In the genomic region with DNA sequence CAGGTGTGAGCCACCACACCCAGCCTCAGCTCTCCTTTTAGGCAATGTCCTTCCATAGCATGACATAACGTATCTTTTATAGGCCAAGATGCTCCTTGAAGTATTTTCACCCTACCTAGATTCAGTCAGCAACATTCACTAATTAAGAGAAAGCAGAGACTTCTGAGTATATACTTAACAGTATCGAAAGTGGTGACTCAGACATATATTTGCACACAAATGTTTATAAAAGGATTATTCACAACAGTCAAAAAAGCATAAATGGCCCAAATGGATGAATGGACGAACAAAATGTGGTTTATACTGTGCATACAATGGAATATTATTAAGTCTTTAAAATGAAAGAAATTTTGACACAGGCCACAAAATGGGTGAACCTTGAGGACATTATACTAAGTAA, we compare ENCODE assay signal across 22 cellular contexts.
A peak's percentile ranks its signal among the peaks of the same experiment; 100 is the strongest.
DNase-seq lines count a peak whose midpoint lies in the region; ATAC-seq and TF ChIP-seq lines count a peak whose summit lies in the region.
"Had no signal": no experiment of that assay in that cellular context is flagged by ENCODE, and none has a peak within 500 bp of the region (broad histone marks: within the 10 kb centered on the region; RNA-seq: fewer than 3 reads in every experiment).

No MANE protein-coding gene starts in this region.

- BruUV-seq in MCF 10A (replicated peaks; lab: Mats Ljungman, UMichigan) (no TSS peak), PC-3 (replicated peaks; lab: Mats Ljungman, UMichigan) (no TSS peak), Calu3 (replicated peaks; lab: Mats Ljungman, UMichigan) (no TSS peak)

- H3K27ac ChIP-seq in breast epithelium (no peak overlapping the region), PC-3 (ENCODE audit: low read length) (peak overlapping the region; percentile 70), upper lobe of left lung (no peak overlapping the region)
- H3K27ac ChIP-seq: KMS-11 had no signal

- no peaks in the 10 kb centered on the region for H3K36me3 Mint-ChIP-seq in MCF 10A (ENCODE audit: insufficient read depth, unreplicated experiment)
- H3K36me3 Mint-ChIP-seq in Calu3 (ENCODE audit: insufficient read depth, unreplicated experiment) = no peaks in the 10 kb centered on the region
- H3K36me3 Mint-ChIP-seq: CD14-positive monocyte, IgD-negative memory B cell had no signal

- peak overlapping the region; percentile 56 for H3K4me2 ChIP-seq in PC-3 (ENCODE audit: low read length)
- H3K4me2 ChIP-seq: KMS-11 had no signal

- no peaks in the 10 kb centered on the region for H3K9me2 ChIP-seq in PC-3 (replicated peaks; ENCODE audit: low read length)

- TF ChIP-seq EP300 in upper lobe of left lung (IDR thresholded peaks at IDR 0.05) = no peak

- no peaks in the 10 kb centered on the region for H3K27me3 Mint-ChIP-seq in MCF 10A (ENCODE audit: insufficient read depth, unreplicated experiment)
- no peaks in the 10 kb centered on the region for H3K27me3 Mint-ChIP-seq in Calu3 (ENCODE audit: unreplicated experiment)
- H3K27me3 Mint-ChIP-seq: IgD-negative memory B cell had no signal

- H4K20me1 ChIP-seq in PC-3 (ENCODE audit: low read length) = no peaks in the 10 kb centered on the region

- WGBS in upper lobe of left lung, 2 donors = 75 to 81% methylated on average over 3 of the region's 3 CpGs

- H3K36me3 ChIP-seq in breast epithelium (no peaks in the 10 kb centered on the region), PC-3 (ENCODE audit: low read depth, low read length) (no peaks in the 10 kb centered on the region), upper lobe of left lung (no peaks in the 10 kb centered on the region)
- H3K36me3 ChIP-seq: BE2C had no signal

- intact Hi-C loops in MCF 10A (cut with micrococcal nuclease) (no loop called here), breast epithelium (cut with DNase I; ENCODE audit: low total_unique reads) (no loop called here), PC-3 (cut with micrococcal nuclease) (loop anchor here (1.0 kb wide), 1 partner anchor 109 kb away; a partner anchor contains a TSS), Calu3 (cut with micrococcal nuclease; ENCODE audit: unreplicated experiment) (no loop called here)

- H3K4me1 ChIP-seq in breast epithelium = no peaks in the 10 kb centered on the region
- H3K4me1 ChIP-seq in PC-3 (ENCODE audit: insufficient read depth, low read length) = peaks cover 18% of the 10 kb centered on the region
- no peaks in the 10 kb centered on the region for H3K4me1 ChIP-seq in upper lobe of left lung
- H3K4me1 ChIP-seq: BE2C had no signal

- H3K4me1 Mint-ChIP-seq in MCF 10A (ENCODE audit: insufficient read depth, unreplicated experiment) (peaks cover 8% of the 10 kb centered on the region), Calu3 (ENCODE audit: low read depth, unreplicated experiment) (no peaks in the 10 kb centered on the region)
- H3K4me1 Mint-ChIP-seq: CD14-positive monocyte, IgD-negative memory B cell had no signal

- POLR2A ChIA-PET in MCF 10A (lab: Yijun Ruan, JAX) (interaction anchor here (0.8 kb wide), 1 partner anchor 11 kb away, joined by 4 read pairs; no protein-coding TSS in a partner anchor), PC-3 (lab: Charles Lee; ENCODE audit: unreplicated experiment) (no interaction called here)

- H3K27me3 ChIP-seq in breast epithelium (no peaks in the 10 kb centered on the region), PC-3 (ENCODE audit: low read length) (no peaks in the 10 kb centered on the region), upper lobe of left lung (no peaks in the 10 kb centered on the region)
- H3K27me3 ChIP-seq: BE2C had no signal

- H3K4me3 Mint-ChIP-seq in MCF 10A (ENCODE audit: unreplicated experiment) (no peak overlapping the region), Calu3 (ENCODE audit: low read depth, unreplicated experiment) (no peak overlapping the region)
- H3K4me3 Mint-ChIP-seq: CD14-positive monocyte, IgD-negative memory B cell had no signal

- TF ChIP-seq CTCF in MCF 10A (IDR thresholded peaks at IDR 0.05; ENCODE audit: unreplicated experiment) (no peak), breast epithelium (IDR thresholded peaks at IDR 0.05) (no peak), PC-3 (conservative IDR thresholded peaks at IDR 0.05; ENCODE audit: low read depth, low read length) (no peak), fibroblast of mammary gland (conservative IDR thresholded peaks at IDR 0.05; ENCODE audit: control insufficient read depth, insufficient read depth, low read depth, low read length) (no peak), upper lobe of left lung (IDR thresholded peaks at IDR 0.05) (no peak), Calu3 (IDR thresholded peaks at IDR 0.05; ENCODE audit: unreplicated experiment) (no peak)

- H3K79me2 ChIP-seq in PC-3 (ENCODE audit: low read length) = no peaks in the 10 kb centered on the region

- H3F3A ChIP-seq in PC-3 (ENCODE audit: low read length, unreplicated experiment) = peaks cover 5% of the 10 kb centered on the region

- H2AFZ ChIP-seq in PC-3 (ENCODE audit: low read length) = no peak overlapping the region

- no peaks in the 10 kb centered on the region for H3K9me3 ChIP-seq in breast epithelium
- no peaks in the 10 kb centered on the region for H3K9me3 ChIP-seq in PC-3 (ENCODE audit: low read length)
- no peaks in the 10 kb centered on the region for H3K9me3 ChIP-seq in upper lobe of left lung
- H3K9me3 ChIP-seq: BE2C had no signal

- peak; percentile 88 for ATAC-seq in PC-3
- ATAC-seq in upper lobe of left lung (ENCODE audit: low FRiP score in 2 of 2) = no peak
- ATAC-seq: SK-N-SH treated with all-trans-retinoic acid at 6 μM for 48 hours had no signal

- H3K4me3 ChIP-seq in breast epithelium = no peak overlapping the region
- H3K4me3 ChIP-seq in PC-3 (ENCODE audit: low read length) = no peak overlapping the region
- H3K4me3 ChIP-seq in fibroblast of mammary gland (ENCODE audit: control insufficient read depth, low read depth, low read length) = no peak overlapping the region
- H3K4me3 ChIP-seq in upper lobe of left lung = no peak overlapping the region

- H3K9ac ChIP-seq in PC-3 (ENCODE audit: low read length) = peak overlapping the region; percentile 14; the same call in 1 of the 2 replicates
- H3K9ac ChIP-seq: KMS-11 had no signal

- H3K9me3 Mint-ChIP-seq in MCF 10A (ENCODE audit: unreplicated experiment) (no peaks in the 10 kb centered on the region), Calu3 (ENCODE audit: low read depth, unreplicated experiment) (no peaks in the 10 kb centered on the region)

- H3K27ac Mint-ChIP-seq in MCF 10A (ENCODE audit: low read depth, unreplicated experiment) = peak overlapping the region; percentile 24
- no peak overlapping the region for H3K27ac Mint-ChIP-seq in Calu3 (ENCODE audit: unreplicated experiment)
- H3K27ac Mint-ChIP-seq: CD14-positive monocyte, IgD-negative memory B cell had no signal

- TF ChIP-seq POLR2A in breast epithelium (IDR thresholded peaks at IDR 0.05) = no peak
- no peak for TF ChIP-seq POLR2A in upper lobe of left lung (IDR thresholded peaks at IDR 0.05)

- DNase-seq in MCF 10A (ENCODE audit: unreplicated experiment) = no peak
- no peak for DNase-seq in breast epithelium (ENCODE audit: low spot score in 2 of 2)
- DNase-seq in PC-3 = peak; percentile 69
- peak; percentile 43 for DNase-seq in fibroblast of mammary gland (ENCODE audit: low read depth)
- DNase-seq in NCI-H1417 treated with DMSO at 0.1 percent for 48 hours (lab: John Stamatoyannopoulos, UW) = no peak
- no peak for DNase-seq in upper lobe of left lung
- DNase-seq in Calu3 = no peak
- DNase-seq: 8988T, ACHN, BE2C, DMS153, EL, GF-D8, NCI-H1092, NCI-H1436, NCI-H187 treated with DMSO at 0.1 percent for 48 hours, NCI-H524, NCI-H748 treated with DMSO at 0.1 percent for 48 hours had no signal

- CTCF ChIA-PET in MCF 10A (lab: Yijun Ruan, JAX) (no interaction called here), PC-3 (lab: Charles Lee) (no interaction called here), Calu3 (lab: Charles Lee) (no interaction called here)

Comparison
In these comparisons a context has a peak if more than half of its experiments do, and no peak if none do; other contexts are left out.
1. DNase-seq: peak in PC-3 (single experiment) and fibroblast of mammary gland (single experiment); none in MCF 10A (single experiment), breast epithelium (0 of 2), NCI-H1417 treated with DMSO at 0.1 percent for 48 hours (single experiment), upper lobe of left lung (0 of 2) and Calu3 (single experiment).